Comparison of ENCODE assay signal across 15 cellular contexts in genomic region chr2:1606421-1607235, GRCh38.
A peak's percentile ranks its signal among the peaks of the same experiment; 100 is the strongest.
DNase-seq lines count a peak whose midpoint lies in the region; ATAC-seq and TF ChIP-seq lines count a peak whose summit lies in the region.
"Had no signal": no experiment of that assay in that cellular context is flagged by ENCODE, and none has a peak within 500 bp of the region (broad histone marks: within the 10 kb centered on the region; RNA-seq: fewer than 3 reads in every experiment).

No MANE protein-coding gene starts in this region.

- H2BK120ac ChIP-seq in IMR-90 (ENCODE audit: low read depth, low read length): peak overlapping the region; percentile 68; the same call in 1 of the 2 replicates

- no peak overlapping the region for H3K56ac ChIP-seq in IMR-90 (ENCODE audit: extremely low read depth, insufficient read depth, low read length)

- peak overlapping the region in 5 of 6 donors; percentile 32 to 96 (median 55) for H3K27ac Mint-ChIP-seq in naive B cell
- H3K27ac Mint-ChIP-seq in activated naive CD8-positive, alpha-beta T cell treated with anti-CD3 and anti-CD28 coated beads, Interleukin-2, amount 50 U/mL, for 24 hours: no peak overlapping the region
- H3K27ac Mint-ChIP-seq: activated CD4-positive, alpha-beta memory T cell treated with anti-CD3 and anti-CD28 coated beads, Interleukin-2, amount 10 ng/mL, durations not matched to agents 7 days and 5 days; activated T-cell treated with anti-CD3 and anti-CD28 coated beads, Interleukin-2, amount 50 U/mL, for 72 hours had no signal

- H3K27ac ChIP-seq in IMR-90 (ENCODE audit: insufficient read depth, low read length): no peak overlapping the region
- H3K27ac ChIP-seq: WERI-Rb-1 had no signal

- no peak overlapping the region for H3K9ac ChIP-seq in IMR-90 (ENCODE audit: low read depth, low read length)

- no peaks in the 10 kb centered on the region for H3K36me3 ChIP-seq in IMR-90 (ENCODE audit: control insufficient read depth, insufficient read depth, low read length)
- H3K36me3 ChIP-seq: right lobe of liver, WERI-Rb-1 had no signal

- no peak for TF ChIP-seq RAD21 in IMR-90 (IDR thresholded peaks at IDR 0.05; ENCODE audit: low read length)

- no peak overlapping the region for H2AFZ ChIP-seq in IMR-90 (replicated peaks; ENCODE audit: low read length, poor library complexity)

- BruUV-seq in IMR-90 (replicated peaks; lab: Mats Ljungman, UMichigan): no TSS peak

- H3K14ac ChIP-seq in IMR-90 (replicated peaks; ENCODE audit: low read depth, low read length): peak overlapping the region; percentile 19; the same call in 1 of the 2 replicates

- WGBS in IMR-90 (ENCODE audit: extremely low coverage in 2 of 2, insufficient read length in 1 of 2), 2 experiments: 78% methylated on average over 7 of the region's 15 CpGs; no CpG with 5 or more reads in 1 of the 2 experiments

- H3K4me1 Mint-ChIP-seq in naive B cell: peaks cover 25 to 44% (median 28%) of the 10 kb centered on the region in 3 donors
- no peaks in the 10 kb centered on the region for H3K4me1 Mint-ChIP-seq in activated naive CD8-positive, alpha-beta T cell treated with anti-CD3 and anti-CD28 coated beads, Interleukin-2, amount 50 U/mL, for 24 hours
- H3K4me1 Mint-ChIP-seq: activated CD4-positive, alpha-beta memory T cell treated with anti-CD3 and anti-CD28 coated beads, Interleukin-2, amount 10 ng/mL, durations not matched to agents 7 days and 5 days; central memory CD8-positive, alpha-beta T cell had no signal

- H3K4me3 Mint-ChIP-seq in naive B cell: peak overlapping the region in 4 of 8 donors; percentile 36 to 81 (median 74)
- H3K4me3 Mint-ChIP-seq in activated naive CD8-positive, alpha-beta T cell treated with anti-CD3 and anti-CD28 coated beads, Interleukin-2, amount 50 U/mL, for 24 hours: no peak overlapping the region
- H3K4me3 Mint-ChIP-seq: activated CD4-positive, alpha-beta memory T cell treated with anti-CD3 and anti-CD28 coated beads, Interleukin-2, amount 10 ng/mL, durations not matched to agents 7 days and 5 days; activated T-cell treated with anti-CD3 and anti-CD28 coated beads, Interleukin-2, amount 50 U/mL, for 72 hours; central memory CD8-positive, alpha-beta T cell had no signal

- H4K91ac ChIP-seq in IMR-90 (ENCODE audit: insufficient read depth, low read depth, low read length): peak overlapping the region; percentile 36

- dilution Hi-C loops in IMR-90 (cut with HindIII; ENCODE audit: low sequenced_read_pairs, unreplicated experiment): no loop called here

- H3K27me3 Mint-ChIP-seq in naive B cell: peaks cover 0 to 6% (median 4%) of the 10 kb centered on the region in 3 donors
- H3K27me3 Mint-ChIP-seq in activated naive CD8-positive, alpha-beta T cell treated with anti-CD3 and anti-CD28 coated beads, Interleukin-2, amount 50 U/mL, for 24 hours: peaks cover 5% of the 10 kb centered on the region
- H3K27me3 Mint-ChIP-seq: activated CD4-positive, alpha-beta memory T cell treated with anti-CD3 and anti-CD28 coated beads, Interleukin-2, amount 10 ng/mL, durations not matched to agents 7 days and 5 days; central memory CD8-positive, alpha-beta T cell had no signal

- TF ChIP-seq CTCF in IMR-90 (conservative IDR thresholded peaks at IDR 0.05; ENCODE audit: low read depth, low read length): no peak

- DNase-seq in IMR-90 (peak; percentile 68), Right ventricle myocardium superior (no peak), naive B cell (no peak), islet precursor cell (no peak), HT-29 (ENCODE audit: low spot score) (no peak)
- DNase-seq in activated naive CD8-positive, alpha-beta T cell treated with anti-CD3 and anti-CD28 coated beads, Interleukin-2, amount 50 U/mL, for 24 hours: no peak
- DNase-seq: activated CD4-positive, alpha-beta memory T cell treated with anti-CD3 and anti-CD28 coated beads, Interleukin-2, amount 10 ng/mL, durations not matched to agents 7 days and 5 days; activated T-cell treated with anti-CD3 and anti-CD28 coated beads, Interleukin-2, amount 50 U/mL, for 72 hours; NCI-H1436; stimulated activated CD4-positive, alpha-beta T cell treated with anti-CD3 and anti-CD28 coated beads, Interleukin-1b, Interleukin-23, amount 100 ng/mL, for 48 hours; WERI-Rb-1 had no signal

- no peaks in the 10 kb centered on the region for H4K20me1 ChIP-seq in IMR-90 (ENCODE audit: insufficient read depth, low read length)

- H3K4me2 ChIP-seq in IMR-90 (ENCODE audit: low read depth, low read length): no peak overlapping the region

- peaks cover 18% of the 10 kb centered on the region for H3K4me1 ChIP-seq in IMR-90 (ENCODE audit: control insufficient read depth, insufficient read depth, low read length)
- H3K4me1 ChIP-seq: right lobe of liver had no signal

- no peaks in the 10 kb centered on the region for H3K9me3 ChIP-seq in IMR-90 (ENCODE audit: control insufficient read depth, insufficient read depth, low read length)
- H3K9me3 ChIP-seq: right lobe of liver had no signal

- intact Hi-C loops in IMR-90 (cut with micrococcal nuclease) (no loop called here), Right ventricle myocardium superior (cut with DNase I) (no loop called here)

- H3K4ac ChIP-seq in IMR-90 (ENCODE audit: low read depth, low read length): peak overlapping the region; percentile 43

- POLR2A ChIA-PET in IMR-90 (lab: Charles Lee; ENCODE audit: unreplicated experiment): no interaction called here

- H3K27me3 ChIP-seq in IMR-90 (ENCODE audit: control insufficient read depth, insufficient read depth, low read length): no peaks in the 10 kb centered on the region
- H3K27me3 ChIP-seq: right lobe of liver had no signal

- no peaks in the 10 kb centered on the region for H3K9me3 Mint-ChIP-seq in naive B cell
- H3K9me3 Mint-ChIP-seq in activated naive CD8-positive, alpha-beta T cell treated with anti-CD3 and anti-CD28 coated beads, Interleukin-2, amount 50 U/mL, for 24 hours: no peaks in the 10 kb centered on the region
- H3K9me3 Mint-ChIP-seq: activated CD4-positive, alpha-beta memory T cell treated with anti-CD3 and anti-CD28 coated beads, Interleukin-2, amount 10 ng/mL, durations not matched to agents 7 days and 5 days; activated T-cell treated with anti-CD3 and anti-CD28 coated beads, Interleukin-2, amount 50 U/mL, for 72 hours; central memory CD8-positive, alpha-beta T cell had no signal

- no peak overlapping the region for H3K18ac ChIP-seq in IMR-90 (ENCODE audit: low read depth, low read length)

- H2BK5ac ChIP-seq in IMR-90 (ENCODE audit: low read depth, low read length, poor library complexity, severe bottlenecking): no peak overlapping the region

- H2AK5ac ChIP-seq in IMR-90 (ENCODE audit: low read depth, low read length): peak overlapping the region; percentile 78; the same call in 1 of the 2 replicates

- no peak overlapping the region for H4K5ac ChIP-seq in IMR-90 (ENCODE audit: low read depth, low read length)

- CTCF ChIA-PET in IMR-90 (lab: Yijun Ruan, JAX): interaction anchor here (1.8 kb wide), 1 partner anchor 56 kb away, joined by 5 read pairs; no protein-coding TSS in a partner anchor

- peaks cover 10% of the 10 kb centered on the region for H3K9me1 ChIP-seq in IMR-90 (ENCODE audit: insufficient read depth, low read length)

- H3K23ac ChIP-seq in IMR-90 (ENCODE audit: low read depth, low read length): no peak overlapping the region

- 0 out of 3 replicates have a peak overlapping the region, but pooled peaks have one; percentile 22 for H2BK15ac ChIP-seq in IMR-90 (ENCODE audit: low read depth, low read length)

- H3K79me1 ChIP-seq in IMR-90 (ENCODE audit: low read depth in 1 of 2, low read length in 2 of 2): no peaks in the 10 kb centered on the region

- peak overlapping the region; percentile 14 for H2BK20ac ChIP-seq in IMR-90 (ENCODE audit: low read depth, low read length)

- in situ Hi-C loops in IMR-90 (cut with MboI; ENCODE audit: low sequenced_read_pairs): no loop called here

- no peak overlapping the region for H2AK9ac ChIP-seq in IMR-90 (replicated peaks; ENCODE audit: low read depth, low read length, poor library complexity)

- no peak overlapping the region for H3K4me3 ChIP-seq in IMR-90 (ENCODE audit: insufficient read depth, low read depth, low read length)
- H3K4me3 ChIP-seq: right lobe of liver had no signal

- H3K36me3 Mint-ChIP-seq in naive B cell: no peaks in the 10 kb centered on the region
- H3K36me3 Mint-ChIP-seq in activated naive CD8-positive, alpha-beta T cell treated with anti-CD3 and anti-CD28 coated beads, Interleukin-2, amount 50 U/mL, for 24 hours (ENCODE audit: low read depth): no peaks in the 10 kb centered on the region

- ATAC-seq in GM21360 (IDR thresholded peaks at IDR 0.05; ENCODE audit: unreplicated experiment) (peak; percentile 63), IMR-90 (ENCODE audit: low read depth) (no peak), Right ventricle myocardium superior (ENCODE audit: poor library complexity) (peak; percentile 23), naive B cell (ENCODE audit: low read depth in 2 of 2) (peak; percentile 54 to 67), GM21447 (IDR thresholded peaks at IDR 0.05; ENCODE audit: unreplicated experiment) (no peak)
- ATAC-seq in activated naive CD8-positive, alpha-beta T cell treated with anti-CD3 and anti-CD28 coated beads, Interleukin-2, amount 50 U/mL, for 24 hours: no peak
- ATAC-seq: activated T-cell treated with anti-CD3 and anti-CD28 coated beads, Interleukin-2, amount 50 U/mL, for 72 hours had no signal

- H4K8ac ChIP-seq in IMR-90 (ENCODE audit: low read depth in 2 of 2, low read length in 2 of 2): peak overlapping the region in 1 of 2 experiments; percentile 25; a peak in 2 of 4 replicates

- TF ChIP-seq POLR2A in IMR-90 (IDR thresholded peaks at IDR 0.05; ENCODE audit: low read depth, low read length): no peak

TF ChIP-seq in IMR-90, 13 proteins besides CTCF, POLR2A, EP300 and RAD21:
- no peak for TF ChIP-seq ELK1 (IDR thresholded peaks at IDR 0.05; ENCODE audit: borderline replicate concordance, low read depth, low read length)

Comparison
In these comparisons a context has a peak if more than half of its experiments do, and no peak if none do; other contexts are left out.
1. ATAC-seq: peak in GM21360 (single experiment), Right ventricle myocardium superior (single experiment) and naive B cell (2 of 2); none in IMR-90 (single experiment), GM21447 (single experiment) and activated naive CD8-positive, alpha-beta T cell treated with anti-CD3 and anti-CD28 coated beads, Interleukin-2, amount 50 U/mL, for 24 hours (single experiment).